Comparison of ENCODE assay signal across 10 cellular contexts in genomic region chr1:182388392-182389134, GRCh38. TPM values are rescaled to one million over a fixed set of nuclear protein-coding genes. Genes with fewer than 3 reads are reported as not detected.
DNase-seq lines count a peak whose midpoint lies in the region; ATAC-seq and TF ChIP-seq lines count a peak whose summit lies in the region.
"Had no signal": no experiment of that assay in that cellular context is flagged by ENCODE, and none has a peak within 500 bp of the region (broad histone marks: within the 10 kb centered on the region; RNA-seq: fewer than 3 reads in every experiment).

No MANE protein-coding gene starts in this region.

- H3K9me3 Mint-ChIP-seq in WTC11: no peaks in the 10 kb centered on the region

- H3K4me1 ChIP-seq in ES-I3 (ENCODE audit: insufficient read depth, low read length) (peaks cover 5% of the 10 kb centered on the region; the same call in 1 of the 2 replicates), iPS-15b (ENCODE audit: control insufficient read depth, insufficient read depth, low read length) (peaks cover 10% of the 10 kb centered on the region), sigmoid colon (peaks cover 0 to 42% (median 34%) of the 10 kb centered on the region in 4 donors)

- peak overlapping the region; percentile 97 to 100 (median 99) for H3K27ac ChIP-seq in sigmoid colon

- no peaks in the 10 kb centered on the region for H3K27me3 Mint-ChIP-seq in WTC11 (ENCODE audit: low read depth)

- H3K4me3 Mint-ChIP-seq in WTC11: peak overlapping the region; percentile 97

- H3K4me1 Mint-ChIP-seq in WTC11: peaks cover 30% of the 10 kb centered on the region

- CTCF ChIA-PET in WTC11 (lab: Charles Lee): interaction anchor here (1.0 kb wide), 1 partner anchor 303 kb away, joined by 4 read pairs; no protein-coding TSS in a partner anchor

- 59 to 78% methylated on average over 5 of the region's 5 CpGs for WGBS in sigmoid colon, 2 donors

- H3K36me3 Mint-ChIP-seq in WTC11: peaks cover 73% of the 10 kb centered on the region

- DNase-seq in WTC11 (ENCODE audit: low spot score) (no peak), sigmoid colon (no peak), NCI-H510A (lab: John Stamatoyannopoulos, UW) (no peak), midbrain (lab: John Stamatoyannopoulos, UW) (no peak)
- DNase-seq: activated gamma-delta T cell treated with Interleukin-2 at 50 U/mL for 16 hours, posterior cingulate gyrus had no signal

- H3K9ac ChIP-seq in ES-I3 (ENCODE audit: low read depth, low read length) (peak overlapping the region; percentile 78; the same call in 1 of the 2 replicates), iPS-15b (ENCODE audit: low read depth, low read length) (no peak overlapping the region)

- TF ChIP-seq CTCF in WTC11 (IDR thresholded peaks at IDR 0.05) (no peak), sigmoid colon (IDR thresholded peaks at IDR 0.05) (no peak)

- POLR2A ChIA-PET in WTC11 (lab: Charles Lee): interaction anchor here (1.0 kb wide), 1 partner anchor 245 kb away, joined by 3 read pairs; no protein-coding TSS in a partner anchor

- intact Hi-C loops in sigmoid colon (cut with DNase I): loop anchor here (2.0 kb wide), 1 partner anchor 86 kb away; no protein-coding TSS in a partner anchor

- H3K27me3 ChIP-seq in iPS-15b (ENCODE audit: control insufficient read depth, insufficient read depth, low read length) (no peaks in the 10 kb centered on the region), sigmoid colon (no peaks in the 10 kb centered on the region)

- peak overlapping the region; percentile 36 for H3K27ac Mint-ChIP-seq in WTC11

- TF ChIP-seq EP300 in sigmoid colon (IDR thresholded peaks at IDR 0.05): no peak

- H3K4me3 ChIP-seq in iPS-15b (ENCODE audit: low read depth, low read length) (peak overlapping the region; percentile 88), sigmoid colon (peak overlapping the region; percentile 86 to 96 (median 92))

- H3K36me3 ChIP-seq in ES-I3 (ENCODE audit: insufficient read depth, low read length): peaks cover 48% of the 10 kb centered on the region
- H3K36me3 ChIP-seq in iPS-15b (ENCODE audit: control insufficient read depth, insufficient read depth, low read length): peaks cover 53% of the 10 kb centered on the region
- H3K36me3 ChIP-seq in sigmoid colon: peaks cover 48 to 65% (median 54%) of the 10 kb centered on the region in 4 donors

- ATAC-seq in WTC11: no peak
- ATAC-seq in HG03520 (IDR thresholded peaks at IDR 0.05; ENCODE audit: unreplicated experiment): no peak
- ATAC-seq in HG03280 (IDR thresholded peaks at IDR 0.05; ENCODE audit: unreplicated experiment): no peak

- no peak for TF ChIP-seq POLR2A in sigmoid colon (IDR thresholded peaks at IDR 0.05)

- H3K9me3 ChIP-seq in ES-I3 (ENCODE audit: control insufficient read depth, insufficient read depth, low read length) (no peaks in the 10 kb centered on the region), iPS-15b (ENCODE audit: control insufficient read depth, insufficient read depth, low read length) (no peaks in the 10 kb centered on the region), sigmoid colon (no peaks in the 10 kb centered on the region)

TF ChIP-seq in WTC11, 78 proteins besides CTCF, POLR2A, EP300 and RAD21 (continues in another document):
- TF ChIP-seq PREB (CRISPR knock-in tag; IDR thresholded peaks at IDR 0.05; ENCODE audit: borderline replicate concordance) (no peak), ZBTB43 (CRISPR knock-in tag; IDR thresholded peaks at IDR 0.05) (no peak), ATF1 (CRISPR knock-in tag; IDR thresholded peaks at IDR 0.05) (no peak), IRF1 (CRISPR knock-in tag; IDR thresholded peaks at IDR 0.05) (no peak), SMAD4 (CRISPR knock-in tag; IDR thresholded peaks at IDR 0.05) (no peak)
- TF ChIP-seq, protein P1, sequence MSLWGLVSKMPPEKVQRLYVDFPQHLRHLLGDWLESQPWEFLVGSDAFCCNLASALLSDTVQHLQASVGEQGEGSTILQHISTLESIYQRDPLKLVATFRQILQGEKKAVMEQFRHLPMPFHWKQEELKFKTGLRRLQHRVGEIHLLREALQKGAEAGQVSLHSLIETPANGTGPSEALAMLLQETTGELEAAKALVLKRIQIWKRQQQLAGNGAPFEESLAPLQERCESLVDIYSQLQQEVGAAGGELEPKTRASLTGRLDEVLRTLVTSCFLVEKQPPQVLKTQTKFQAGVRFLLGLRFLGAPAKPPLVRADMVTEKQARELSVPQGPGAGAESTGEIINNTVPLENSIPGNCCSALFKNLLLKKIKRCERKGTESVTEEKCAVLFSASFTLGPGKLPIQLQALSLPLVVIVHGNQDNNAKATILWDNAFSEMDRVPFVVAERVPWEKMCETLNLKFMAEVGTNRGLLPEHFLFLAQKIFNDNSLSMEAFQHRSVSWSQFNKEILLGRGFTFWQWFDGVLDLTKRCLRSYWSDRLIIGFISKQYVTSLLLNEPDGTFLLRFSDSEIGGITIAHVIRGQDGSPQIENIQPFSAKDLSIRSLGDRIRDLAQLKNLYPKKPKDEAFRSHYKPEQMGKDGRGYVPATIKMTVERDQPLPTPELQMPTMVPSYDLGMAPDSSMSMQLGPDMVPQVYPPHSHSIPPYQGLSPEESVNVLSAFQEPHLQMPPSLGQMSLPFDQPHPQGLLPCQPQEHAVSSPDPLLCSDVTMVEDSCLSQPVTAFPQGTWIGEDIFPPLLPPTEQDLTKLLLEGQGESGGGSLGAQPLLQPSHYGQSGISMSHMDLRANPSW (CRISPR knock-in tag; conservative IDR thresholded peaks at IDR 0.05; ENCODE audit: low read depth): no peak
- TF ChIP-seq, protein P2, sequence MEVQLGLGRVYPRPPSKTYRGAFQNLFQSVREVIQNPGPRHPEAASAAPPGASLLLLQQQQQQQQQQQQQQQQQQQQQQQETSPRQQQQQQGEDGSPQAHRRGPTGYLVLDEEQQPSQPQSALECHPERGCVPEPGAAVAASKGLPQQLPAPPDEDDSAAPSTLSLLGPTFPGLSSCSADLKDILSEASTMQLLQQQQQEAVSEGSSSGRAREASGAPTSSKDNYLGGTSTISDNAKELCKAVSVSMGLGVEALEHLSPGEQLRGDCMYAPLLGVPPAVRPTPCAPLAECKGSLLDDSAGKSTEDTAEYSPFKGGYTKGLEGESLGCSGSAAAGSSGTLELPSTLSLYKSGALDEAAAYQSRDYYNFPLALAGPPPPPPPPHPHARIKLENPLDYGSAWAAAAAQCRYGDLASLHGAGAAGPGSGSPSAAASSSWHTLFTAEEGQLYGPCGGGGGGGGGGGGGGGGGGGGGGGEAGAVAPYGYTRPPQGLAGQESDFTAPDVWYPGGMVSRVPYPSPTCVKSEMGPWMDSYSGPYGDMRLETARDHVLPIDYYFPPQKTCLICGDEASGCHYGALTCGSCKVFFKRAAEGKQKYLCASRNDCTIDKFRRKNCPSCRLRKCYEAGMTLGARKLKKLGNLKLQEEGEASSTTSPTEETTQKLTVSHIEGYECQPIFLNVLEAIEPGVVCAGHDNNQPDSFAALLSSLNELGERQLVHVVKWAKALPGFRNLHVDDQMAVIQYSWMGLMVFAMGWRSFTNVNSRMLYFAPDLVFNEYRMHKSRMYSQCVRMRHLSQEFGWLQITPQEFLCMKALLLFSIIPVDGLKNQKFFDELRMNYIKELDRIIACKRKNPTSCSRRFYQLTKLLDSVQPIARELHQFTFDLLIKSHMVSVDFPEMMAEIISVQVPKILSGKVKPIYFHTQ (CRISPR knock-in tag; IDR thresholded peaks at IDR 0.05): no peak

RNA-seq across cellular contexts. Expression of gene GLUL, which starts 3.0 kb away (rescaled TPM):
- total RNA-seq in WTC11 (2021) (240 to 284 TPM (median 269 TPM) in 3 replicates), sigmoid colon (1,000 to 10,000 TPM in 3 of 4 donors, 100 to 1,000 TPM in 1; 757 to 1,489 (median 1,456) TPM)
- 100 to 1,000 TPM; 414 to 642 (median 638) TPM for polyA plus RNA-seq in sigmoid colon

RNA-seq across cellular contexts. Expression of gene TEDDM1, which starts 11.9 kb away (rescaled TPM):
- total RNA-seq in WTC11 (2021): not detected in 3 replicates
- total RNA-seq in sigmoid colon: not detected
- not detected for polyA plus RNA-seq in sigmoid colon
